In the genomic region with DNA sequence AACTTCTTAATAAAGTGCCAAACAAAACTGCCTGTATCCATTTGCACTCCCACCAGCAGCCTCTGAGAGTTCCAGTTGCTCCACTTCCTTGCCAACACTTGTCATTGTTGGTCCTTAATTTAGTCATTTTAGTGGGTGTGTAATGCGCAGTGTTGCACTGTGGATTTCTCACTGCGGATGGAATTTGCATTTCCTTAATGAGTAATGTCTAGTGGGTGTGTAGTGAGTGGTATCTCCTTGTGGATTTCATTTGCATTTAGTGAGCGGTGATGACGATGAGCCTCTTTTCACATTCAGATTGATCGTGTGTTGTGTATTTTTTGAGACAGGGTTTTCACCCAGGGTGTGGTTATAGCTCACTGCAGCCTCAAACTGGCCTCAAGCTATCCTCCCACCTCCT, we compare ENCODE assay signal across 17 cellular contexts. TPM values are rescaled to one million over a fixed set of nuclear protein-coding genes. Genes with fewer than 3 reads are reported as not detected.
A peak's percentile ranks its signal among the peaks of the same experiment; 100 is the strongest.
DNase-seq lines count a peak whose midpoint lies in the region; ATAC-seq, FAIRE-seq and TF ChIP-seq lines count a peak whose summit lies in the region.
"Had no signal": no experiment of that assay in that cellular context is flagged by ENCODE, and none has a peak within 500 bp of the region (broad histone marks: within the 10 kb centered on the region; RNA-seq: fewer than 3 reads in every experiment).

No MANE protein-coding gene starts in this region.

- no peak overlapping the region for H3K4me2 ChIP-seq in HepG2 (ENCODE audit: low read depth, low read length)

- H3K27me3 Mint-ChIP-seq in activated CD4-positive, alpha-beta T cell treated with anti-CD3 and anti-CD28 coated beads for 36 hours: peaks cover 9% of the 10 kb centered on the region

- BruUV-seq in HepG2 (replicated peaks; lab: Mats Ljungman, UMichigan): no TSS peak

- H3K4me3 ChIP-seq in HepG2 (replicated peaks in 1 of 3; ENCODE audit: insufficient read depth in 1 of 3, low read depth in 2 of 3, low read length in 3 of 3): no peak overlapping the region
- H3K4me3 ChIP-seq in right lobe of liver: no peak overlapping the region
- no peak overlapping the region for H3K4me3 ChIP-seq in bronchial epithelial cell (ENCODE audit: low read depth, low read length)
- H3K4me3 ChIP-seq: GM12878, GM23248 had no signal

- H3K27ac Mint-ChIP-seq in activated CD4-positive, alpha-beta T cell treated with anti-CD3 and anti-CD28 coated beads for 36 hours: no peak overlapping the region
- H3K27ac Mint-ChIP-seq in stimulated activated effector memory CD8-positive, alpha-beta T cell treated with anti-CD3 and anti-CD28 coated beads, Interleukin-12 subunit alpha, Interleukin-12 subunit beta, amount 100 ng/mL, for 72 hours: no peak overlapping the region
- H3K27ac Mint-ChIP-seq: CD4-positive, alpha-beta memory T cell had no signal

- TF ChIP-seq CTCF in HepG2 (CRISPR knock-in tag; IDR thresholded peaks at IDR 0.05): no peak
- no peak for TF ChIP-seq CTCF in right lobe of liver (IDR thresholded peaks at IDR 0.05)
- TF ChIP-seq CTCF in bronchial epithelial cell (IDR thresholded peaks at IDR 0.05; ENCODE audit: insufficient read depth, low read length, severe bottlenecking): no peak

- intact Hi-C loops in activated CD4-positive, alpha-beta T cell treated with anti-CD3 and anti-CD28 coated beads for 36 hours (cut with DNase I, micrococcal nuclease): no loop called here
- intact Hi-C loops in HepG2 (cut with micrococcal nuclease; ENCODE audit: unreplicated experiment): no loop called here
- intact Hi-C loops in right lobe of liver (cut with DNase I): no loop called here

- peaks cover 30% of the 10 kb centered on the region for H3K4me1 ChIP-seq in HepG2 (ENCODE audit: insufficient read depth, low read length)
- no peaks in the 10 kb centered on the region for H3K4me1 ChIP-seq in right lobe of liver

- no peak for TF ChIP-seq EP300 in HepG2 (IDR thresholded peaks at IDR 0.05; ENCODE audit: low read depth in 2 of 2, low read length in 2 of 2)
- TF ChIP-seq EP300 in HepG2 (CRISPR knock-in tag; IDR thresholded peaks at IDR 0.05; ENCODE audit: borderline replicate concordance): no peak

- FAIRE-seq in HepG2 (lab: Jason Lieb, UNC) (no peak), bronchial epithelial cell (lab: Jason Lieb, UNC) (peak; percentile 7)
- FAIRE-seq: GM12878, GM18507 had no signal

- POLR2A ChIA-PET in activated CD4-positive, alpha-beta T cell treated with anti-CD3 and anti-CD28 coated beads for 36 hours (lab: Charles Lee): no interaction called here
- POLR2A ChIA-PET in HepG2 (lab: Yijun Ruan, JAX): no interaction called here

- no peak overlapping the region for H3K27ac ChIP-seq in HepG2 (ENCODE audit: extremely low read length, insufficient read depth, low read length)
- H3K27ac ChIP-seq in right lobe of liver: no peak overlapping the region
- H3K27ac ChIP-seq: 22Rv1, GM23248 had no signal

- H2AFZ ChIP-seq in HepG2 (ENCODE audit: low read length): no peak overlapping the region
- H2AFZ ChIP-seq: GM23248 had no signal

- H3K9me3 ChIP-seq in HepG2 (ENCODE audit: low read length) (no peaks in the 10 kb centered on the region), right lobe of liver (no peaks in the 10 kb centered on the region)

- H3K36me3 ChIP-seq in HepG2 (replicated peaks in 1 of 2; ENCODE audit: control insufficient read depth in 1 of 2, insufficient read depth in 2 of 2, low read length in 2 of 2): no peaks in the 10 kb centered on the region
- no peaks in the 10 kb centered on the region for H3K36me3 ChIP-seq in right lobe of liver
- no peaks in the 10 kb centered on the region for H3K36me3 ChIP-seq in bronchial epithelial cell (ENCODE audit: control insufficient read depth, insufficient read depth, low read length)

- no peaks in the 10 kb centered on the region for H3K4me1 Mint-ChIP-seq in activated CD4-positive, alpha-beta T cell treated with anti-CD3 and anti-CD28 coated beads for 36 hours
- no peaks in the 10 kb centered on the region for H3K4me1 Mint-ChIP-seq in stimulated activated effector memory CD8-positive, alpha-beta T cell treated with anti-CD3 and anti-CD28 coated beads, Interleukin-12 subunit alpha, Interleukin-12 subunit beta, amount 100 ng/mL, for 72 hours

- no peaks in the 10 kb centered on the region for H3K36me3 Mint-ChIP-seq in activated CD4-positive, alpha-beta T cell treated with anti-CD3 and anti-CD28 coated beads for 36 hours (ENCODE audit: low read depth)
- no peaks in the 10 kb centered on the region for H3K36me3 Mint-ChIP-seq in stimulated activated effector memory CD8-positive, alpha-beta T cell treated with anti-CD3 and anti-CD28 coated beads, Interleukin-12 subunit alpha, Interleukin-12 subunit beta, amount 100 ng/mL, for 72 hours

- no peak for DNase-seq in activated CD4-positive, alpha-beta T cell treated with anti-CD3 and anti-CD28 coated beads for 36 hours
- no peak for DNase-seq in activated CD4-positive, alpha-beta T cell treated with anti-CD3 and anti-CD28 coated beads for 48 hours
- DNase-seq in HepG2 (ENCODE audit: low spot score): no peak
- DNase-seq in right lobe of liver: no peak
- DNase-seq in bronchial epithelial cell (ENCODE audit: low read depth): no peak
- DNase-seq in stimulated activated effector memory CD8-positive, alpha-beta T cell treated with anti-CD3 and anti-CD28 coated beads, Interleukin-12 subunit alpha, Interleukin-12 subunit beta, amount 100 ng/mL, for 72 hours (ENCODE audit: low spot score in 2 of 2): no peak
- no peak for DNase-seq in dermis blood vessel endothelial cell
- DNase-seq in mucosa of gallbladder (ENCODE audit: low spot score): no peak
- DNase-seq: AML-193; C1 segment of cervical spinal cord; CD4-positive, alpha-beta memory T cell; DMS79; GM23248; H7 had no signal

- peaks cover 4% of the 10 kb centered on the region for H3K9me3 Mint-ChIP-seq in activated CD4-positive, alpha-beta T cell treated with anti-CD3 and anti-CD28 coated beads for 36 hours (ENCODE audit: low read depth)
- no peaks in the 10 kb centered on the region for H3K9me3 Mint-ChIP-seq in stimulated activated effector memory CD8-positive, alpha-beta T cell treated with anti-CD3 and anti-CD28 coated beads, Interleukin-12 subunit alpha, Interleukin-12 subunit beta, amount 100 ng/mL, for 72 hours

- H4K20me1 ChIP-seq in HepG2 (ENCODE audit: insufficient read depth, low read length): no peaks in the 10 kb centered on the region

- CTCF ChIA-PET in activated CD4-positive, alpha-beta T cell treated with anti-CD3 and anti-CD28 coated beads for 36 hours (lab: Charles Lee): interaction anchor here (0.8 to 1.6 kb wide), 2 partner anchors 16 to 44 kb away, joined by 3 read pairs; partner anchors contain the start of gene CIAO3
- CTCF ChIA-PET in HepG2 (lab: Yijun Ruan, JAX; ENCODE audit: low intra/inter-chr PET ratio, low total read pairs): no interaction called here

- 79% methylated on average over 5 of the region's 5 CpGs for WGBS in HepG2 (ENCODE audit: low lambda C conversion rate)
- WGBS in right lobe of liver (ENCODE audit: insufficient coverage, low coverage, low lambda C conversion rate, missing lambda C conversion rate): 83% methylated on average over 5 of the region's 5 CpGs

- H3K79me2 ChIP-seq in HepG2 (ENCODE audit: insufficient read depth, low read length): no peaks in the 10 kb centered on the region

- no peak overlapping the region for H3K4me3 Mint-ChIP-seq in activated CD4-positive, alpha-beta T cell treated with anti-CD3 and anti-CD28 coated beads for 36 hours
- H3K4me3 Mint-ChIP-seq in stimulated activated effector memory CD8-positive, alpha-beta T cell treated with anti-CD3 and anti-CD28 coated beads, Interleukin-12 subunit alpha, Interleukin-12 subunit beta, amount 100 ng/mL, for 72 hours: no peak overlapping the region
- H3K4me3 Mint-ChIP-seq: CD4-positive, alpha-beta memory T cell had no signal

- ATAC-seq in activated CD4-positive, alpha-beta T cell treated with anti-CD3 and anti-CD28 coated beads for 36 hours: peak; percentile 77
- no peak for ATAC-seq in HepG2
- no peak for ATAC-seq in right lobe of liver
- ATAC-seq in stimulated activated effector memory CD8-positive, alpha-beta T cell treated with anti-CD3 and anti-CD28 coated beads, Interleukin-12 subunit alpha, Interleukin-12 subunit beta, amount 100 ng/mL, for 72 hours: peak; percentile 62
- ATAC-seq: GM12878 had no signal

- no peak overlapping the region for H3K9ac ChIP-seq in HepG2 (ENCODE audit: insufficient read depth, low read depth, low read length)
- H3K9ac ChIP-seq: GM23248 had no signal

- TF ChIP-seq POLR2A in HepG2 (IDR thresholded peaks at IDR 0.05; ENCODE audit: insufficient read depth in 1 of 2, low read depth in 2 of 2, low read length in 2 of 2): no peak
- TF ChIP-seq POLR2A in right lobe of liver (IDR thresholded peaks at IDR 0.05): no peak

- peaks cover 7 to 38% of the 10 kb centered on the region in 2 experiments for H3K27me3 ChIP-seq in HepG2 (ENCODE audit: control insufficient read depth in 1 of 2, insufficient read depth in 2 of 2, low read length in 2 of 2)
- no peaks in the 10 kb centered on the region for H3K27me3 ChIP-seq in right lobe of liver
- H3K27me3 ChIP-seq in bronchial epithelial cell (ENCODE audit: control insufficient read depth, insufficient read depth, low read length): peaks cover 2% of the 10 kb centered on the region

- in situ Hi-C loops in HepG2 (cut with HindIII; ENCODE audit: extremely low pct_ligation_motif_present, low pct_unique_long_range_greater_than_20kb): no loop called here

- TF ChIP-seq RAD21 in HepG2 (CRISPR knock-in tag; IDR thresholded peaks at IDR 0.05): no peak

RNA-seq across cellular contexts. Expression of gene MSLN, which starts 4.1 kb away (rescaled TPM):
- total RNA-seq in activated CD4-positive, alpha-beta T cell treated with anti-CD3 and anti-CD28 coated beads for 36 hours: not detected
- total RNA-seq in HepG2 (2016; rRNA removed; fragmentation: Illumina TruSeq; extraction: Trizol) (0.72 and 2.0 TPM in 2 replicates), right lobe of liver (under 1 TPM in 1 of 6 experiments, not detected in 5; 0.25 TPM), bronchial epithelial cell (2.6 and 4.5 TPM in 2 replicates), dermis blood vessel endothelial cell (0.09 TPM in 1 of 2 replicates, not detected in the other), mucosa of gallbladder (53.1 TPM)
- 0.30 TPM in 1 of 2 replicates, not detected in the other for total RNA-seq in HepG2 (2016; cell fraction: cytosol; rRNA removed; fragmentation: Illumina TruSeq; extraction: Trizol; ENCODE audit: low read depth)
- total RNA-seq in HepG2 (2016; cell fraction: insoluble cytoplasmic fraction; rRNA removed; fragmentation: Illumina TruSeq; extraction: Trizol): 1.2 and 2.1 TPM in 2 replicates
- 0.31 and 0.38 TPM in 2 replicates for total RNA-seq in HepG2 (2016; cell fraction: membrane; rRNA removed; fragmentation: Illumina TruSeq; extraction: Trizol)
- total RNA-seq in HepG2 (2016; cell fraction: nucleus; rRNA removed; fragmentation: Illumina TruSeq; extraction: Trizol): 1.1 and 2.5 TPM in 2 replicates
- polyA plus RNA-seq in HepG2 (2011; rRNA removed): 2.3 and 3.0 TPM in 2 replicates
- polyA plus RNA-seq in HepG2 (2011; cell fraction: cytosol; rRNA removed): 1.1 and 1.5 TPM in 2 replicates
- 3.7 and 5.0 TPM in 2 replicates for polyA plus RNA-seq in HepG2 (2011; cell fraction: nucleus; rRNA removed)
- 3.0 and 3.9 TPM in 2 replicates for polyA plus RNA-seq in HepG2 (2012)
- polyA plus RNA-seq in HepG2 (2016; cell fraction: cytosol; fragmentation: Illumina TruSeq; extraction: Trizol; ENCODE audit: low read depth): 0.34 and 0.49 TPM in 2 replicates
- 0.61 and 0.67 TPM in 2 replicates for polyA plus RNA-seq in HepG2 (2016; cell fraction: insoluble cytoplasmic fraction; fragmentation: Illumina TruSeq; extraction: Trizol; ENCODE audit: low read depth)
- 0.44 and 0.46 TPM in 2 replicates for polyA plus RNA-seq in HepG2 (2016; cell fraction: membrane; fragmentation: Illumina TruSeq; extraction: Trizol; ENCODE audit: low read depth)
- polyA plus RNA-seq in HepG2 (2016; cell fraction: nucleus; fragmentation: Illumina TruSeq; extraction: Trizol; ENCODE audit: insufficient read depth, low read depth): 3.3 and 3.5 TPM in 2 replicates
- 1.2 and 15.6 TPM in 2 replicates for polyA minus RNA-seq in HepG2 (2011; rRNA and poly(A)+ RNA removed; ENCODE audit: low replicate concordance)
- polyA minus RNA-seq in HepG2 (2011; cell fraction: cytosol; rRNA and poly(A)+ RNA removed): 0.79 and 1.8 TPM in 2 replicates
- 0.87 and 1.0 TPM in 2 replicates for polyA minus RNA-seq in HepG2 (2011; cell fraction: nucleus; rRNA and poly(A)+ RNA removed)
- total RNA-seq: CD4-positive, alpha-beta memory T cell; GM12878; GM23248; H7 had no signal
- polyA plus RNA-seq: CD4-positive, alpha-beta memory T cell; GM23248 had no signal

RNA-seq across cellular contexts. Expression of gene CIAO3, which starts 15.6 kb away (rescaled TPM):
- total RNA-seq in activated CD4-positive, alpha-beta T cell treated with anti-CD3 and anti-CD28 coated beads for 36 hours: 10 to 100 TPM; 28.3 to 31.9 TPM
- total RNA-seq in HepG2 (2016; rRNA removed; fragmentation: Illumina TruSeq; extraction: Trizol) (16.9 and 21.7 TPM in 2 replicates), right lobe of liver (10 to 100 TPM; 11.9 to 26.1 (median 17.3) TPM), bronchial epithelial cell (33.2 and 43.1 TPM in 2 replicates), dermis blood vessel endothelial cell (34.6 and 42.4 TPM in 2 replicates), mucosa of gallbladder (47.1 TPM)
- total RNA-seq in HepG2 (2016; cell fraction: cytosol; rRNA removed; fragmentation: Illumina TruSeq; extraction: Trizol; ENCODE audit: low read depth): 7.0 and 7.4 TPM in 2 replicates
- total RNA-seq in HepG2 (2016; cell fraction: insoluble cytoplasmic fraction; rRNA removed; fragmentation: Illumina TruSeq; extraction: Trizol): 15.6 and 20.7 TPM in 2 replicates
- total RNA-seq in HepG2 (2016; cell fraction: membrane; rRNA removed; fragmentation: Illumina TruSeq; extraction: Trizol): 5.7 and 7.5 TPM in 2 replicates
- total RNA-seq in HepG2 (2016; cell fraction: nucleus; rRNA removed; fragmentation: Illumina TruSeq; extraction: Trizol): 14.7 and 17.4 TPM in 2 replicates
- polyA plus RNA-seq in HepG2 (2011; rRNA removed): 25.0 and 25.2 TPM in 2 replicates
- 10.2 and 14.3 TPM in 2 replicates for polyA plus RNA-seq in HepG2 (2011; cell fraction: cytosol; rRNA removed)
- 96.0 and 123 TPM in 2 replicates for polyA plus RNA-seq in HepG2 (2011; cell fraction: nucleus; rRNA removed)
- 12.1 and 17.0 TPM in 2 replicates for polyA plus RNA-seq in HepG2 (2012)
- 1.3 and 1.4 TPM in 2 replicates for polyA plus RNA-seq in HepG2 (2016; cell fraction: cytosol; fragmentation: Illumina TruSeq; extraction: Trizol; ENCODE audit: low read depth)
- polyA plus RNA-seq in HepG2 (2016; cell fraction: insoluble cytoplasmic fraction; fragmentation: Illumina TruSeq; extraction: Trizol; ENCODE audit: low read depth): 14.0 TPM in 2 replicates
- 3.2 and 3.5 TPM in 2 replicates for polyA plus RNA-seq in HepG2 (2016; cell fraction: membrane; fragmentation: Illumina TruSeq; extraction: Trizol; ENCODE audit: low read depth)
- polyA plus RNA-seq in HepG2 (2016; cell fraction: nucleus; fragmentation: Illumina TruSeq; extraction: Trizol; ENCODE audit: insufficient read depth, low read depth): 31.2 and 33.5 TPM in 2 replicates
- 29.7 and 30.3 TPM in 2 replicates for polyA minus RNA-seq in HepG2 (2011; rRNA and poly(A)+ RNA removed; ENCODE audit: low replicate concordance)
- 6.2 and 6.9 TPM in 2 replicates for polyA minus RNA-seq in HepG2 (2011; cell fraction: cytosol; rRNA and poly(A)+ RNA removed)
- polyA minus RNA-seq in HepG2 (2011; cell fraction: nucleus; rRNA and poly(A)+ RNA removed): 44.2 and 47.5 TPM in 2 replicates

RNA-seq across cellular contexts. Expression of gene HAGHL, which starts 29.5 kb away (rescaled TPM):
- 10 to 100 TPM; 10.0 to 11.7 TPM for total RNA-seq in activated CD4-positive, alpha-beta T cell treated with anti-CD3 and anti-CD28 coated beads for 36 hours
- total RNA-seq in HepG2 (2016; rRNA removed; fragmentation: Illumina TruSeq; extraction: Trizol): 3.4 and 4.7 TPM in 2 replicates
- total RNA-seq in HepG2 (2016; cell fraction: cytosol; rRNA removed; fragmentation: Illumina TruSeq; extraction: Trizol; ENCODE audit: low read depth): 2.0 and 3.1 TPM in 2 replicates
- 3.0 and 4.0 TPM in 2 replicates for total RNA-seq in HepG2 (2016; cell fraction: insoluble cytoplasmic fraction; rRNA removed; fragmentation: Illumina TruSeq; extraction: Trizol)
- total RNA-seq in HepG2 (2016; cell fraction: membrane; rRNA removed; fragmentation: Illumina TruSeq; extraction: Trizol): 2.4 and 3.1 TPM in 2 replicates
- 2.0 and 3.3 TPM in 2 replicates for total RNA-seq in HepG2 (2016; cell fraction: nucleus; rRNA removed; fragmentation: Illumina TruSeq; extraction: Trizol)
- 8.4 and 12.7 TPM in 2 replicates for polyA plus RNA-seq in HepG2 (2011; rRNA removed)
- polyA plus RNA-seq in HepG2 (2011; cell fraction: cytosol; rRNA removed): 5.6 and 13.2 TPM in 2 replicates
- polyA plus RNA-seq in HepG2 (2011; cell fraction: nucleus; rRNA removed): 160 and 166 TPM in 2 replicates
- polyA plus RNA-seq in HepG2 (2012): 2.9 and 5.9 TPM in 2 replicates
- 1.6 and 3.1 TPM in 2 replicates for polyA plus RNA-seq in HepG2 (2016; cell fraction: cytosol; fragmentation: Illumina TruSeq; extraction: Trizol; ENCODE audit: low read depth)
- 3.2 and 3.5 TPM in 2 replicates for polyA plus RNA-seq in HepG2 (2016; cell fraction: insoluble cytoplasmic fraction; fragmentation: Illumina TruSeq; extraction: Trizol; ENCODE audit: low read depth)
- 1.8 and 2.5 TPM in 2 replicates for polyA plus RNA-seq in HepG2 (2016; cell fraction: membrane; fragmentation: Illumina TruSeq; extraction: Trizol; ENCODE audit: low read depth)
- polyA plus RNA-seq in HepG2 (2016; cell fraction: nucleus; fragmentation: Illumina TruSeq; extraction: Trizol; ENCODE audit: insufficient read depth, low read depth): 9.9 and 13.3 TPM in 2 replicates
- 6.6 and 10.5 TPM in 2 replicates for polyA minus RNA-seq in HepG2 (2011; rRNA and poly(A)+ RNA removed; ENCODE audit: low replicate concordance)
- polyA minus RNA-seq in HepG2 (2011; cell fraction: cytosol; rRNA and poly(A)+ RNA removed): 3.3 and 4.7 TPM in 2 replicates
- polyA minus RNA-seq in HepG2 (2011; cell fraction: nucleus; rRNA and poly(A)+ RNA removed): 3.4 and 7.1 TPM in 2 replicates
- total RNA-seq in right lobe of liver: 1 to 10 TPM in 4 of 6 experiments, under 1 TPM in 2; 0.83 to 2.5 (median 1.3) TPM
- 25.2 and 33.2 TPM in 2 replicates for total RNA-seq in bronchial epithelial cell
- 5.1 and 6.3 TPM in 2 replicates for total RNA-seq in dermis blood vessel endothelial cell
- total RNA-seq in mucosa of gallbladder: 13.4 TPM

RNA-seq across cellular contexts. Expression of gene CCDC78, which starts 30.2 kb away (rescaled TPM):
- 1 to 10 TPM; 1.8 to 2.4 TPM for total RNA-seq in activated CD4-positive, alpha-beta T cell treated with anti-CD3 and anti-CD28 coated beads for 36 hours
- total RNA-seq in HepG2 (2016; rRNA removed; fragmentation: Illumina TruSeq; extraction: Trizol): 0.53 TPM in 1 of 2 replicates, not detected in the other
- 0.09 and 0.40 TPM in 2 replicates for total RNA-seq in HepG2 (2016; cell fraction: cytosol; rRNA removed; fragmentation: Illumina TruSeq; extraction: Trizol; ENCODE audit: low read depth)
- 0.48 TPM in 1 of 2 replicates, not detected in the other for total RNA-seq in HepG2 (2016; cell fraction: insoluble cytoplasmic fraction; rRNA removed; fragmentation: Illumina TruSeq; extraction: Trizol)
- 0.28 TPM in 2 replicates for total RNA-seq in HepG2 (2016; cell fraction: membrane; rRNA removed; fragmentation: Illumina TruSeq; extraction: Trizol)
- 0.34 and 1.4 TPM in 2 replicates for total RNA-seq in HepG2 (2016; cell fraction: nucleus; rRNA removed; fragmentation: Illumina TruSeq; extraction: Trizol)
- polyA plus RNA-seq in HepG2 (2011; rRNA removed): 1.5 and 1.7 TPM in 2 replicates
- 0.26 and 0.44 TPM in 2 replicates for polyA plus RNA-seq in HepG2 (2011; cell fraction: cytosol; rRNA removed)
- polyA plus RNA-seq in HepG2 (2011; cell fraction: nucleus; rRNA removed): 17.5 and 23.8 TPM in 2 replicates
- polyA plus RNA-seq in HepG2 (2012): 1.0 and 2.1 TPM in 2 replicates
- 0.11 and 0.18 TPM in 2 replicates for polyA plus RNA-seq in HepG2 (2016; cell fraction: cytosol; fragmentation: Illumina TruSeq; extraction: Trizol; ENCODE audit: low read depth)
- polyA plus RNA-seq in HepG2 (2016; cell fraction: insoluble cytoplasmic fraction; fragmentation: Illumina TruSeq; extraction: Trizol; ENCODE audit: low read depth): 0.24 and 0.57 TPM in 2 replicates
- not detected in 2 replicates for polyA plus RNA-seq in HepG2 (2016; cell fraction: membrane; fragmentation: Illumina TruSeq; extraction: Trizol; ENCODE audit: low read depth)
- 2.7 and 3.2 TPM in 2 replicates for polyA plus RNA-seq in HepG2 (2016; cell fraction: nucleus; fragmentation: Illumina TruSeq; extraction: Trizol; ENCODE audit: insufficient read depth, low read depth)
- 0.38 and 3.8 TPM in 2 replicates for polyA minus RNA-seq in HepG2 (2011; rRNA and poly(A)+ RNA removed; ENCODE audit: low replicate concordance)
- polyA minus RNA-seq in HepG2 (2011; cell fraction: cytosol; rRNA and poly(A)+ RNA removed): not detected in 2 replicates
- polyA minus RNA-seq in HepG2 (2011; cell fraction: nucleus; rRNA and poly(A)+ RNA removed): 0.90 and 1.6 TPM in 2 replicates
- total RNA-seq in right lobe of liver: under 1 TPM in 1 of 6 experiments, not detected in 5; 0.31 TPM
- 0.90 and 1.6 TPM in 2 replicates for total RNA-seq in bronchial epithelial cell
- total RNA-seq in dermis blood vessel endothelial cell: 0.34 and 0.65 TPM in 2 replicates
- total RNA-seq in mucosa of gallbladder: 3.3 TPM
- polyA plus RNA-seq: CD4-positive, alpha-beta memory T cell had no signal

RNA-seq across cellular contexts. Expression of gene RPUSD1, which starts 31.8 kb away (rescaled TPM):
- 10 to 100 TPM; 16.3 to 17.5 TPM for total RNA-seq in activated CD4-positive, alpha-beta T cell treated with anti-CD3 and anti-CD28 coated beads for 36 hours
- total RNA-seq in HepG2 (2016; rRNA removed; fragmentation: Illumina TruSeq; extraction: Trizol) (22.4 and 26.2 TPM in 2 replicates), right lobe of liver (10 to 100 TPM in 2 of 6 experiments, 1 to 10 TPM in 4; 5.1 to 16.2 (median 6.6) TPM), bronchial epithelial cell (20.9 and 27.4 TPM in 2 replicates), dermis blood vessel endothelial cell (31.1 and 48.4 TPM in 2 replicates), mucosa of gallbladder (18.5 TPM)
- 18.7 and 21.8 TPM in 2 replicates for total RNA-seq in HepG2 (2016; cell fraction: cytosol; rRNA removed; fragmentation: Illumina TruSeq; extraction: Trizol; ENCODE audit: low read depth)
- total RNA-seq in HepG2 (2016; cell fraction: insoluble cytoplasmic fraction; rRNA removed; fragmentation: Illumina TruSeq; extraction: Trizol): 20.2 and 24.6 TPM in 2 replicates
- total RNA-seq in HepG2 (2016; cell fraction: membrane; rRNA removed; fragmentation: Illumina TruSeq; extraction: Trizol): 34.6 and 36.7 TPM in 2 replicates
- total RNA-seq in HepG2 (2016; cell fraction: nucleus; rRNA removed; fragmentation: Illumina TruSeq; extraction: Trizol): 13.4 and 16.9 TPM in 2 replicates
- polyA plus RNA-seq in HepG2 (2011; rRNA removed): 13.1 and 15.9 TPM in 2 replicates
- 11.8 and 20.0 TPM in 2 replicates for polyA plus RNA-seq in HepG2 (2011; cell fraction: cytosol; rRNA removed)
- 47.0 and 47.2 TPM in 2 replicates for polyA plus RNA-seq in HepG2 (2011; cell fraction: nucleus; rRNA removed)
- polyA plus RNA-seq in HepG2 (2012): 6.9 and 11.4 TPM in 2 replicates
- polyA plus RNA-seq in HepG2 (2016; cell fraction: cytosol; fragmentation: Illumina TruSeq; extraction: Trizol; ENCODE audit: low read depth): 23.0 and 24.2 TPM in 2 replicates
- polyA plus RNA-seq in HepG2 (2016; cell fraction: insoluble cytoplasmic fraction; fragmentation: Illumina TruSeq; extraction: Trizol; ENCODE audit: low read depth): 22.5 and 24.4 TPM in 2 replicates
- 32.9 and 33.9 TPM in 2 replicates for polyA plus RNA-seq in HepG2 (2016; cell fraction: membrane; fragmentation: Illumina TruSeq; extraction: Trizol; ENCODE audit: low read depth)
- polyA plus RNA-seq in HepG2 (2016; cell fraction: nucleus; fragmentation: Illumina TruSeq; extraction: Trizol; ENCODE audit: insufficient read depth, low read depth): 29.7 and 35.5 TPM in 2 replicates
- polyA minus RNA-seq in HepG2 (2011; rRNA and poly(A)+ RNA removed; ENCODE audit: low replicate concordance): 20.0 and 21.5 TPM in 2 replicates
- 9.3 and 9.6 TPM in 2 replicates for polyA minus RNA-seq in HepG2 (2011; cell fraction: cytosol; rRNA and poly(A)+ RNA removed)
- 8.9 and 13.2 TPM in 2 replicates for polyA minus RNA-seq in HepG2 (2011; cell fraction: nucleus; rRNA and poly(A)+ RNA removed)

Comparison
In these comparisons a context has a peak if more than half of its experiments do, and no peak if none do; other contexts are left out.
1. ATAC-seq: peak in activated CD4-positive, alpha-beta T cell treated with anti-CD3 and anti-CD28 coated beads for 36 hours (single experiment) and stimulated activated effector memory CD8-positive, alpha-beta T cell treated with anti-CD3 and anti-CD28 coated beads, Interleukin-12 subunit alpha, Interleukin-12 subunit beta, amount 100 ng/mL, for 72 hours (single experiment); none in HepG2 (single experiment) and right lobe of liver (0 of 4).